Comparison of ENCODE assay signal across 9 cellular contexts in the genomic region with DNA sequence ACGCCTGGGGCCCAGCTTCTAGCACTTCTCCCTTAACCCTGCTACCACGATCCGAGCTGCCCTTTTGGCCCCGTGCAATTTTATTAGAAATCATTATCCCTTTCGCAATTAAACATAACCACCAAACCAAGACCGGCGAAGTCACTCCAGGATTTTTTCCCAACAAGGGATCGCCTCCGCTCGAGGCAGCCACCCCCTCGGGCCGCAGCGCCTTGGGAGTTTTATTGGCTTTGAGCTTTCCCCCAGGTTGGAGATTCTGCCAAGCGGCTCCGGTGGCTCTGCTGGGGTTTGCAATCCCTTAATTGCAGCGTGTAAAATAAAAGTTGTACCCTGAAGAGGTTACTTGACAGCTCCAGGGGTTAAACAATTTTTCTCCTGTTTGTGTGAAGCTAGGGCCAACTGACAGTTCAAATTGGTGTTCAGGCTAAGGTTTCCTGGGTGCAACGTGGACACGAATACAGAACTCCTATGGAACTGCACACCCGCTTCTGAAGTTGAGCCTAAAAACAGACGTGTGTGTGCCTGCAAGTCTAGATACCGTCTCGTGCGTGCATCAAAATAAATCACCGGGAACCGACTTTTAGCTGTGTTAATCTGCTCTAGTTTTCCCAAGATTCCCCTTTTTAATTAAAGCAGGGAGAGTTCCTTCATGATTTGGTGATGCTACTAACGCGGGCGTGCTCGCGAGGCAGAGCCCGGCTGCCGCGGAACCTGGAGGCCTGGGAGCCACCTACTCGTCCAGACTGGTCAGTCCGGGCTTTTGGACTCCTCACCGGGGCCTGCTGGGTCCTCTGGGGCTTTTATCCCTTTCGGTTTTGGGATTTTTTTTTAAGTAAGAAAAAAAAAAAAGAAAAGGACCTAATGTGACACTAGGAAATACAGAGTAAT. TPM values are rescaled to one million over a fixed set of nuclear protein-coding genes. Genes with fewer than 3 reads are reported as not detected.
DNase-seq lines count a peak whose midpoint lies in the region; ATAC-seq and TF ChIP-seq lines count a peak whose summit lies in the region.
"Had no signal": no experiment of that assay in that cellular context is flagged by ENCODE, and none has a peak within 500 bp of the region (broad histone marks: within the 10 kb centered on the region; RNA-seq: fewer than 3 reads in every experiment).

No MANE protein-coding gene starts in this region.

- POLR2A ChIA-PET in PC-9 (lab: Charles Lee; ENCODE audit: unreplicated experiment): interaction anchor here (0.5 to 0.6 kb wide), 3 partner anchors 11 to 948 kb away, joined by 3 to 4 read pairs (median 4); no protein-coding TSS in a partner anchor

- peaks cover 88% of the 10 kb centered on the region for H3K79me1 ChIP-seq in trophoblast cell (ENCODE audit: low read length)

- H3K9me3 ChIP-seq in PC-9 (ENCODE audit: insufficient read depth, low read depth) (no peaks in the 10 kb centered on the region), esophagus squamous epithelium (no peaks in the 10 kb centered on the region), trophoblast cell (ENCODE audit: insufficient read depth, low read depth, low read length) (no peaks in the 10 kb centered on the region)
- H3K9me3 ChIP-seq: heart right ventricle, pancreas had no signal

- H3K9me2 ChIP-seq in PC-9 (ENCODE audit: insufficient read depth): no peaks in the 10 kb centered on the region

- DNase-seq in GM12865 (ENCODE audit: low read depth) (no peak), PC-9 (no peak), esophagus squamous epithelium (lab: John Stamatoyannopoulos, UW) (no peak), trophoblast cell (no peak), KG1 (lab: John Stamatoyannopoulos, UW) (no peak), NCI-H187 (lab: John Stamatoyannopoulos, UW) (no peak)
- DNase-seq: heart right ventricle, pancreas had no signal

- no peak overlapping the region for H3K23ac ChIP-seq in trophoblast cell (ENCODE audit: low read length)

- BruUV-seq in PC-9 (replicated peaks; lab: Mats Ljungman, UMichigan): no TSS peak

- intact Hi-C loops in PC-9 (cut with micrococcal nuclease; ENCODE audit: unreplicated experiment) (loop anchor here (5.0 to 10.0 kb wide), 3 partner anchors 759 to 1011 kb away; no protein-coding TSS in a partner anchor), esophagus squamous epithelium (cut with DNase I) (no loop called here)

- CTCF ChIA-PET in PC-9 (lab: Charles Lee): interaction anchor here (0.6 to 1.5 kb wide), 11 partner anchors 11 to 1709 kb away, joined by 3 to 13 read pairs (median 4); no protein-coding TSS in a partner anchor

- peak overlapping the region; percentile 64 for H3K9ac ChIP-seq in trophoblast cell (ENCODE audit: low read length)

- H3K4me1 ChIP-seq in PC-9 (replicated peaks; ENCODE audit: insufficient read depth): peaks cover 22% of the 10 kb centered on the region
- H3K4me1 ChIP-seq in esophagus squamous epithelium: peaks cover 10 to 93% (median 39%) of the 10 kb centered on the region in 3 donors
- H3K4me1 ChIP-seq in trophoblast cell (ENCODE audit: control insufficient read depth in 1 of 2, insufficient read depth in 2 of 2, low read length in 2 of 2): peaks cover 12 to 25% of the 10 kb centered on the region in 2 experiments

- peak overlapping the region; percentile 73 for H3K18ac ChIP-seq in trophoblast cell (ENCODE audit: low read length)

- peak overlapping the region; percentile 99; the same call in 1 of the 2 replicates for H3K4me2 ChIP-seq in PC-9
- peak overlapping the region; percentile 94 for H3K4me2 ChIP-seq in trophoblast cell (ENCODE audit: low read length)

- peak overlapping the region; percentile 63 for H2BK5ac ChIP-seq in trophoblast cell (ENCODE audit: low read depth, low read length, poor library complexity)

- H4K12ac ChIP-seq in trophoblast cell (ENCODE audit: low read depth, low read length): peak overlapping the region; percentile 45

- no peaks in the 10 kb centered on the region for H4K20me1 ChIP-seq in PC-9 (ENCODE audit: insufficient read depth)

- H3K14ac ChIP-seq in trophoblast cell (ENCODE audit: low read length): peak overlapping the region; percentile 70

- peaks cover 31% of the 10 kb centered on the region for H3F3A ChIP-seq in PC-9 (ENCODE audit: insufficient read depth, low read depth)

- 7 to 9% methylated on average over 28 to 37 of the region's 37 CpGs for WGBS in esophagus squamous epithelium, 2 donors
- WGBS in trophoblast cell (ENCODE audit: extremely low coverage, insufficient coverage, insufficient read length): no CpG with 5 or more reads among the region's 37 CpGs

- H3K27ac ChIP-seq in PC-9: no peak overlapping the region
- peak overlapping the region; percentile 92 to 99 (median 98) for H3K27ac ChIP-seq in esophagus squamous epithelium
- peak overlapping the region; percentile 97 for H3K27ac ChIP-seq in trophoblast cell (ENCODE audit: low read depth, low read length)
- H3K27ac ChIP-seq: heart right ventricle, pancreas had no signal

- TF ChIP-seq CTCF in GM12865 (IDR thresholded peaks at IDR 0.05; ENCODE audit: insufficient read depth, low read depth, low read length, missing control alignments): no peak
- TF ChIP-seq CTCF in PC-9 (conservative IDR thresholded peaks at IDR 0.05): no peak
- TF ChIP-seq CTCF in esophagus squamous epithelium (IDR thresholded peaks at IDR 0.05): no peak

- peak overlapping the region; percentile 57 for H3K4ac ChIP-seq in trophoblast cell (ENCODE audit: low read depth, low read length)

- no peak for TF ChIP-seq POLR2A in esophagus squamous epithelium (IDR thresholded peaks at IDR 0.05)

- no peak overlapping the region for H2BK12ac ChIP-seq in trophoblast cell (ENCODE audit: low read length)

- peak overlapping the region; percentile 50 for H3K4me3 ChIP-seq in GM12865 (ENCODE audit: low read depth, low read length)
- 0 out of 2 replicates have a peak overlapping the region, but pooled peaks have one; percentile 88 for H3K4me3 ChIP-seq in PC-9
- H3K4me3 ChIP-seq in esophagus squamous epithelium: peak overlapping the region; percentile 71 to 89 (median 78)
- peak overlapping the region; percentile 89 for H3K4me3 ChIP-seq in trophoblast cell (ENCODE audit: low read depth, low read length)
- H3K4me3 ChIP-seq: pancreas had no signal

- H3K36me3 ChIP-seq in PC-9 (ENCODE audit: low read depth): no peaks in the 10 kb centered on the region
- no peaks in the 10 kb centered on the region for H3K36me3 ChIP-seq in esophagus squamous epithelium
- H3K36me3 ChIP-seq in trophoblast cell (ENCODE audit: control insufficient read depth in 1 of 2, insufficient read depth in 2 of 2, low read length in 2 of 2): peaks cover 7 to 10% of the 10 kb centered on the region in 2 experiments
- H3K36me3 ChIP-seq: heart right ventricle, pancreas had no signal

- H2AFZ ChIP-seq in PC-9: no peak overlapping the region
- H2AFZ ChIP-seq in trophoblast cell (ENCODE audit: insufficient read depth, low read length, poor library complexity): peak overlapping the region; percentile 32

- H3K27me3 ChIP-seq in PC-9 (ENCODE audit: insufficient read depth, low read depth) (no peaks in the 10 kb centered on the region), esophagus squamous epithelium (peaks cover 0 to 99% (median 23%) of the 10 kb centered on the region in 4 donors), trophoblast cell (ENCODE audit: insufficient read depth, low read length) (no peaks in the 10 kb centered on the region)

- no peak for ATAC-seq in GM21786 (IDR thresholded peaks at IDR 0.05; ENCODE audit: unreplicated experiment)
- ATAC-seq: heart right ventricle had no signal

- peak overlapping the region; percentile 49 for H4K91ac ChIP-seq in trophoblast cell (ENCODE audit: low read depth, low read length)

- peak overlapping the region; percentile 21 for H2AK5ac ChIP-seq in trophoblast cell (ENCODE audit: low read length)

- H4K8ac ChIP-seq in trophoblast cell (ENCODE audit: low read depth, low read length): peak overlapping the region; percentile 76

- H3K79me2 ChIP-seq in PC-9 (ENCODE audit: low read depth) (peaks cover 70% of the 10 kb centered on the region), trophoblast cell (ENCODE audit: control insufficient read depth, insufficient read depth, low read length, poor library complexity) (peaks cover 73% of the 10 kb centered on the region)

- H2BK120ac ChIP-seq in trophoblast cell (ENCODE audit: insufficient read depth, low read length, poor library complexity): peak overlapping the region; percentile 63

RNA-seq across cellular contexts. Expression of gene TFAP2A, which starts 1.0 kb away (rescaled TPM):
- 37.0 and 43.8 TPM in 2 replicates for total RNA-seq in PC-9 (2021)
- total RNA-seq in esophagus squamous epithelium: 10 to 100 TPM; 11.6 to 39.1 (median 29.9) TPM
- polyA plus RNA-seq in trophoblast cell (2013): 329 and 338 TPM in 2 replicates
